ENCODE assay signal across 1 cellular context in genomic region chr2:36658277-36658748, GRCh38.
TF ChIP-seq lines count a peak whose summit lies in the region.

No MANE protein-coding gene starts in this region.

TF ChIP-seq in HepG2, 621 proteins besides CTCF, POLR2A, EP300 and RAD21 (continued from another document):
- TF ChIP-seq TIGD3 (CRISPR knock-in tag; IDR thresholded peaks at IDR 0.05; ENCODE audit: borderline replicate concordance) (no peak), SALL1 (CRISPR knock-in tag; IDR thresholded peaks at IDR 0.05) (peak; percentile 38; the same call in 1 of the 2 replicates), PCBP2 (optimal IDR thresholded peaks at IDR 0.05; ENCODE audit: low read depth, low read length, poor library complexity, severe bottlenecking) (no peak), KLF9 (CRISPR knock-in tag; IDR thresholded peaks at IDR 0.05; ENCODE audit: low read depth) (no peak), GABPB1 (CRISPR knock-in tag; IDR thresholded peaks at IDR 0.05) (no peak), HMG20A (CRISPR knock-in tag; IDR thresholded peaks at IDR 0.05; ENCODE audit: borderline replicate concordance) (peak; percentile 68; the same call in 1 of the 2 replicates), SSRP1 (CRISPR knock-in tag; IDR thresholded peaks at IDR 0.05) (peak; percentile 72; the same call in 1 of the 2 replicates), E2F1 (CRISPR knock-in tag; IDR thresholded peaks at IDR 0.05) (no peak), ZKSCAN8 (CRISPR knock-in tag; IDR thresholded peaks at IDR 0.05; ENCODE audit: borderline replicate concordance) (peak; percentile 54; the same call in 1 of the 2 replicates), CREM (IDR thresholded peaks at IDR 0.05) (peak; percentile 35; the same call in 1 of the 2 replicates), CREM (CRISPR knock-in tag; IDR thresholded peaks at IDR 0.05) (no peak), TBX2 (CRISPR knock-in tag; IDR thresholded peaks at IDR 0.05; ENCODE audit: borderline replicate concordance) (peak; percentile 34; the same call in 1 of the 2 replicates), TGIF2 (CRISPR knock-in tag; IDR thresholded peaks at IDR 0.05) (0 out of 2 replicates have a peak, but pooled peaks have one; percentile 16), NCOA2 (CRISPR knock-in tag; IDR thresholded peaks at IDR 0.05) (peak; percentile 63), SOX13 (IDR thresholded peaks at IDR 0.05) (no peak), SOX13 (CRISPR knock-in tag; conservative IDR thresholded peaks at IDR 0.05 in 1 of 2, IDR thresholded peaks at IDR 0.05 in 1 of 2) (peak in 1 of 2 experiments; percentile 53; a peak in 1 of 4 replicates), SOX6 (IDR thresholded peaks at IDR 0.05) (no peak), SOX6 (CRISPR knock-in tag; IDR thresholded peaks at IDR 0.05) (peak; percentile 39; the same call in 1 of the 2 replicates), SAP130 (CRISPR knock-in tag; IDR thresholded peaks at IDR 0.05; ENCODE audit: low read depth) (peak; percentile 50), GATA4 (IDR thresholded peaks at IDR 0.05; ENCODE audit: borderline replicate concordance, low read depth) (peak; percentile 38; the same call in 1 of the 2 replicates), RARA (CRISPR knock-in tag; IDR thresholded peaks at IDR 0.05) (peak; percentile 51), DRAP1 (CRISPR knock-in tag; IDR thresholded peaks at IDR 0.05) (0 out of 2 replicates have a peak, but pooled peaks have one; percentile 10), TCF7 (IDR thresholded peaks at IDR 0.05; ENCODE audit: low read depth) (peak; percentile 82), NR2F2 (IDR thresholded peaks at IDR 0.05; ENCODE audit: borderline replicate concordance, low read depth) (0 out of 2 replicates have a peak, but pooled peaks have one; percentile 35), ZNF235 (CRISPR knock-in tag; IDR thresholded peaks at IDR 0.05; ENCODE audit: borderline replicate concordance) (no peak), NR2F6 (IDR thresholded peaks at IDR 0.05) (peak; percentile 60), NR2F6 (CRISPR knock-in tag; IDR thresholded peaks at IDR 0.05) (peak; percentile 56), SIX4 (CRISPR knock-in tag; IDR thresholded peaks at IDR 0.05) (peak; percentile 26; the same call in 1 of the 2 replicates), ZFP36 (IDR thresholded peaks at IDR 0.05; ENCODE audit: borderline replicate concordance, low read depth, low read length, partially characterized antibody) (no peak), TEAD3 (CRISPR knock-in tag; optimal IDR thresholded peaks at IDR 0.05; ENCODE audit: borderline replicate concordance) (peak; percentile 77), ZNF83 (CRISPR knock-in tag; IDR thresholded peaks at IDR 0.05; ENCODE audit: borderline replicate concordance) (no peak), ISL2 (CRISPR knock-in tag; IDR thresholded peaks at IDR 0.05) (peak; percentile 28; the same call in 1 of the 2 replicates), HNF4A (CRISPR knock-in tag; IDR thresholded peaks at IDR 0.05) (peak; percentile 18; the same call in 1 of the 2 replicates), CEBPB (IDR thresholded peaks at IDR 0.05; ENCODE audit: borderline replicate concordance, low read depth, low read length) (peak; percentile 64; the same call in 1 of the 2 replicates), ASH2L (IDR thresholded peaks at IDR 0.05; ENCODE audit: insufficient read length, low read depth, low read length) (peak; percentile 26), TFE3 (CRISPR knock-in tag; IDR thresholded peaks at IDR 0.05) (0 out of 2 replicates have a peak, but pooled peaks have one; percentile 19), FOSL2 (CRISPR knock-in tag; IDR thresholded peaks at IDR 0.05) (peak; percentile 40; the same call in 1 of the 2 replicates), ZNF557 (CRISPR knock-in tag; IDR thresholded peaks at IDR 0.05) (no peak), ZNF296 (CRISPR knock-in tag; conservative IDR thresholded peaks at IDR 0.05) (no peak), ZNF264 (CRISPR knock-in tag; IDR thresholded peaks at IDR 0.05) (no peak), ARID5B (CRISPR knock-in tag; IDR thresholded peaks at IDR 0.05) (peak; percentile 57), ZNF121 (CRISPR knock-in tag; IDR thresholded peaks at IDR 0.05) (no peak), ZNF160 (CRISPR knock-in tag; IDR thresholded peaks at IDR 0.05) (no peak), FOXA3 (CRISPR knock-in tag; IDR thresholded peaks at IDR 0.05) (0 out of 2 replicates have a peak, but pooled peaks have one; percentile 14), CEBPG (CRISPR knock-in tag; IDR thresholded peaks at IDR 0.05) (peak; percentile 81), ZFP91 (CRISPR knock-in tag; IDR thresholded peaks at IDR 0.05; ENCODE audit: borderline replicate concordance) (no peak), SOX5 (CRISPR knock-in tag; IDR thresholded peaks at IDR 0.05; ENCODE audit: borderline replicate concordance) (peak; percentile 52; the same call in 1 of the 2 replicates), FOXA1 (IDR thresholded peaks at IDR 0.05) (no peak), FOXA1 (CRISPR knock-in tag; IDR thresholded peaks at IDR 0.05) (0 out of 2 replicates have a peak, but pooled peaks have one; percentile 2), ARID3A (IDR thresholded peaks at IDR 0.05; ENCODE audit: low read depth, low read length) (peak; percentile 66; the same call in 1 of the 2 replicates), HHEX (CRISPR knock-in tag; IDR thresholded peaks at IDR 0.05) (0 out of 2 replicates have a peak, but pooled peaks have one; percentile 18), CAMTA2 (CRISPR knock-in tag; IDR thresholded peaks at IDR 0.05; ENCODE audit: borderline replicate concordance) (no peak), MED1 (CRISPR knock-in tag; IDR thresholded peaks at IDR 0.05) (peak; percentile 50; the same call in 1 of the 2 replicates), ZNF33B (CRISPR knock-in tag; IDR thresholded peaks at IDR 0.05) (no peak)
